ENCODE assay signal across 14 cellular contexts in the genomic region with DNA sequence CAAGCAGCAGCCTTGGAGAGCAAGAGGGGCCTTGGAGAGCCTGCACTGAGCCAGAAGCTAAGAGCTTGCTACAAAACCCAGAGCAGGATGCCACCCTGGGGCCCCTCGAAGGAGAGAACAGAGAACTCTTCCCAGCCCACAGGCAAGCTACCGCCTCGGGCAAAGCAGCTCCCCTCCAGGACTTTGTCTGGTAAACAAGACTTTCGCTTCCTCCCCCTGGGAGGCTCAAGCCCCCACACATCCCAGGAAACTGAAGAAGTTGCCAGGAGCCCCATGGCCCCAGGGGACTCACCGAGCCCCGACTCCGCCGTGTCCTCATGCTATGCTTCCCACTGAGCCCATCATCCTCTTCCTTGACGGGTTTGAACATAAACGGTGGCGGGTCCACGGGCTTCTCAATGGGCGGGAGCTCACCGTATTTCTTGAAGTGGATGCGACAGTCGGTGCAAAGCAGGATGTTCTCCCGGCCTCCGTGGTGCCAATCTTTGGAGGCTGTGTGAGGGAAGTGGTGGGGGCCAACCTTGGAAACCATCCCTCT. TPM values are rescaled to one million over a fixed set of nuclear protein-coding genes. Genes with fewer than 3 reads are reported as not detected.
A peak's percentile ranks its signal among the peaks of the same experiment; 100 is the strongest.
DNase-seq lines count a peak whose midpoint lies in the region; ATAC-seq and TF ChIP-seq lines count a peak whose summit lies in the region.
"Had no signal": no experiment of that assay in that cellular context is flagged by ENCODE, and none has a peak within 500 bp of the region (broad histone marks: within the 10 kb centered on the region; RNA-seq: fewer than 3 reads in every experiment).

No MANE protein-coding gene starts in this region.

- H3K4me1 ChIP-seq in cardiac muscle cell (ENCODE audit: low read depth), result peaks cover 30% of the 10 kb centered on the region
- peaks cover 59% of the 10 kb centered on the region for H3K4me1 ChIP-seq in psoas muscle
- H3K4me1 ChIP-seq: colonic mucosa had no signal

- H3K4me3 ChIP-seq in cardiac muscle cell (no peak overlapping the region), psoas muscle (no peak overlapping the region)
- H3K4me3 ChIP-seq: colonic mucosa had no signal

- no peak for DNase-seq in cardiac muscle cell (ENCODE audit: low read depth in 1 of 2, low spot score in 1 of 2)
- no peak for DNase-seq in Right ventricle myocardium inferior (ENCODE audit: missing footprints)
- DNase-seq in left ventricle myocardium superior, result peak; percentile 41
- DNase-seq in psoas muscle, result peak in 1 of 2 donors; percentile 57
- DNase-seq in ureter (ENCODE audit: low spot score), result peak; percentile 42
- no peak for DNase-seq in midbrain (lab: John Stamatoyannopoulos, UW)
- DNase-seq: activated CD4-positive, alpha-beta T cell treated with anti-CD3 and anti-CD28 coated beads for 36 hours; colonic mucosa; NCI-H1930; NCI-H774; nucleus accumbens; T-helper 17 cell had no signal

- intact Hi-C loops in Right ventricle myocardium inferior (cut with DNase I) (no loop called here), left ventricle myocardium superior (cut with micrococcal nuclease) (no loop called here), psoas muscle (cut with DNase I) (no loop called here)

- H3K27me3 ChIP-seq in cardiac muscle cell (no peaks in the 10 kb centered on the region), psoas muscle (ENCODE audit: insufficient read depth in 3 of 3, low read length in 2 of 3) (no peaks in the 10 kb centered on the region)
- H3K27me3 ChIP-seq: colonic mucosa had no signal

- 58 to 65% (median 63%) methylated on average over 18 of the region's 18 CpGs for WGBS in psoas muscle, 3 donors

- H3K36me3 ChIP-seq in cardiac muscle cell, result peaks cover 33% of the 10 kb centered on the region
- H3K36me3 ChIP-seq in psoas muscle (ENCODE audit: insufficient read depth in 1 of 2, low read depth in 1 of 2), result peaks cover 0 to 53% of the 10 kb centered on the region in 2 donors

- TF ChIP-seq CTCF in cardiac muscle cell (IDR thresholded peaks at IDR 0.05; ENCODE audit: low read depth, low read length), result no peak
- no peak for TF ChIP-seq CTCF in psoas muscle (IDR thresholded peaks at IDR 0.05)

- H3K27ac ChIP-seq in cardiac muscle cell (peak overlapping the region; percentile 30), psoas muscle (peak overlapping the region; percentile 63)
- H3K27ac ChIP-seq: colonic mucosa had no signal

- ATAC-seq in Right ventricle myocardium inferior (no peak), left ventricle myocardium superior (no peak), psoas muscle (no peak), GM18870 (IDR thresholded peaks at IDR 0.05; ENCODE audit: unreplicated experiment) (no peak), HG03354 (IDR thresholded peaks at IDR 0.05; ENCODE audit: poor library complexity, severe bottlenecking, unreplicated experiment) (no peak)
- ATAC-seq: activated CD4-positive, alpha-beta T cell treated with anti-CD3 and anti-CD28 coated beads for 36 hours; T-helper 17 cell had no signal

- no peaks in the 10 kb centered on the region for H3K9me3 ChIP-seq in cardiac muscle cell (ENCODE audit: low read depth)
- H3K9me3 ChIP-seq in psoas muscle, result no peaks in the 10 kb centered on the region
- H3K9me3 ChIP-seq: colonic mucosa had no signal

RNA-seq across cellular contexts. Expression of a gene that starts 45.9 kb away (rescaled TPM):
- 0.28 and 0.42 TPM in 2 replicates for total RNA-seq in cardiac muscle cell
- polyA plus RNA-seq in cardiac muscle cell, result 0.34 and 0.79 TPM in 2 replicates
- 2.5 TPM for total RNA-seq in Right ventricle myocardium inferior
- 2.0 TPM for total RNA-seq in left ventricle myocardium superior
- total RNA-seq in psoas muscle, result 1 to 10 TPM in 1 of 4 donors, under 1 TPM in 3; 0.44 to 1.4 (median 0.89) TPM
- polyA plus RNA-seq in psoas muscle, result 1 to 10 TPM in 1 of 3 donors, under 1 TPM in 2; 0.60 to 1.1 (median 0.96) TPM
- total RNA-seq in ureter, result 3.3 TPM

Comparison
In these comparisons a context has a peak if more than half of its experiments do, and no peak if none do; other contexts are left out.
1. DNase-seq: peak in left ventricle myocardium superior (single experiment) and ureter (single experiment); none in cardiac muscle cell (0 of 2), Right ventricle myocardium inferior (single experiment) and midbrain (single experiment).